ENCODE assay signal across 10 cellular contexts in the genomic region with DNA sequence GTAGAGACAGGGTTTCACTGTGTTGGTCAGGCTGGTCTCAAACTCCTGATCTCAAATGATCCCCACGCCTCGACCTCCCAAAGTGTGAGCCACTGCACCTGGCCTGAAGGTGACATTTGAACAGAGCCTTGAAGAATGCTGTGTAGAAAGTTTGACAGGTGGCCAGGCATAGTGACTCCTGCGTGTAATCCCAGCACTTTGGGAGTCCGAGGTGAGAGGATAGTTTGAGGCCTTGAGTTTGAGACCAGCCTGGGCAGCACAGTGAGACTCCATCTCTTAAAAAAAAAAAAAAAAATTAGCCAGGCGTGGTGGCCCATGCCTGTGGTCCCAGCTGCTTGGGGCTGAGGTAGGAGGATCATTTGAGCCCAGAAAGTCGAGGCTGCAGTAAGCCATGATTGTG. TPM values are rescaled to one million over a fixed set of nuclear protein-coding genes. Genes with fewer than 3 reads are reported as not detected.
DNase-seq lines count a peak whose midpoint lies in the region; ATAC-seq and TF ChIP-seq lines count a peak whose summit lies in the region.
"Had no signal": no experiment of that assay in that cellular context is flagged by ENCODE, and none has a peak within 500 bp of the region (broad histone marks: within the 10 kb centered on the region; RNA-seq: fewer than 3 reads in every experiment).

No MANE protein-coding gene starts in this region.

- H3K9ac ChIP-seq in SK-N-SH (peak overlapping the region; percentile 99), adipocyte (ENCODE audit: low read length) (peak overlapping the region; percentile 96), subcutaneous abdominal adipose tissue (ENCODE audit: low read length in 5 of 5) (peak overlapping the region; percentile 73 to 97 (median 92))

- no peaks in the 10 kb centered on the region for H3K27me3 ChIP-seq in SK-N-SH (ENCODE audit: insufficient read depth)
- no peaks in the 10 kb centered on the region for H3K27me3 ChIP-seq in adipocyte (replicated peaks; ENCODE audit: control insufficient read depth, insufficient read depth, low read length)
- no peaks in the 10 kb centered on the region for H3K27me3 ChIP-seq in left lung
- no peaks in the 10 kb centered on the region for H3K27me3 ChIP-seq in subcutaneous abdominal adipose tissue (ENCODE audit: control insufficient read depth in 5 of 5, insufficient read depth in 4 of 5, low read length in 5 of 5)

- POLR2A ChIA-PET in SK-N-SH (lab: Yijun Ruan, JAX) = no interaction called here

- ATAC-seq in SK-N-SH treated with all-trans-retinoic acid at 6 μM for 48 hours = no peak
- ATAC-seq in left lung = no peak
- no peak for ATAC-seq in GM19035 (IDR thresholded peaks at IDR 0.05; ENCODE audit: unreplicated experiment)

- CTCF ChIA-PET in SK-N-SH (lab: Yijun Ruan, JAX) = interaction anchor here (2.1 kb wide), 1 partner anchor 69 kb away, joined by 7 read pairs; no protein-coding TSS in a partner anchor

- H3K36me3 ChIP-seq in SK-N-SH (replicated peaks in 1 of 2; ENCODE audit: control insufficient read depth in 1 of 2, insufficient read depth in 2 of 2, low read length in 1 of 2) = peaks cover 11 to 31% of the 10 kb centered on the region in 2 experiments
- peaks cover 24% of the 10 kb centered on the region for H3K36me3 ChIP-seq in adipocyte (ENCODE audit: control insufficient read depth, insufficient read depth, low read length, severe bottlenecking)
- peaks cover 0 to 30% of the 10 kb centered on the region in 2 donors for H3K36me3 ChIP-seq in left lung
- H3K36me3 ChIP-seq in subcutaneous abdominal adipose tissue (ENCODE audit: control insufficient read depth in 5 of 5, insufficient read depth in 5 of 5, low read length in 5 of 5) = peaks cover 5 to 22% (median 14%) of the 10 kb centered on the region in 5 donors

- H3K79me2 ChIP-seq in SK-N-SH (ENCODE audit: insufficient read depth) = peaks cover 61% of the 10 kb centered on the region

- H3K4me1 ChIP-seq in SK-N-SH (ENCODE audit: control insufficient read depth in 1 of 2, insufficient read depth in 2 of 2, low read depth in 1 of 2, low read length in 1 of 2) = peaks cover 3 to 16% of the 10 kb centered on the region in 2 experiments; a peak in 3 of 4 replicates
- H3K4me1 ChIP-seq in adipocyte (ENCODE audit: control insufficient read depth, insufficient read depth, low read length) = peaks cover 24% of the 10 kb centered on the region
- peaks cover 34 to 60% of the 10 kb centered on the region in 2 donors for H3K4me1 ChIP-seq in left lung
- H3K4me1 ChIP-seq in subcutaneous abdominal adipose tissue (ENCODE audit: control insufficient read depth in 5 of 5, insufficient read depth in 5 of 5, low read length in 5 of 5) = peaks cover 0 to 57% (median 52%) of the 10 kb centered on the region in 5 donors

- H3K4me3 ChIP-seq in SK-N-SH (ENCODE audit: low read depth in 2 of 2, low read length in 1 of 2) (peak overlapping the region; percentile 77 to 95; a peak in 3 of 4 replicates), adipocyte (ENCODE audit: low read length) (peak overlapping the region; percentile 97), left lung (peak overlapping the region; percentile 67 to 78), subcutaneous abdominal adipose tissue (ENCODE audit: low read depth in 1 of 5, low read length in 5 of 5) (peak overlapping the region; percentile 81 to 93 (median 89))

- DNase-seq in SK-N-SH (no peak), adipocyte (ENCODE audit: low read depth) (no peak), left lung (no peak), NCI-H1694 treated with DMSO at 0.1 percent for 48 hours (lab: John Stamatoyannopoulos, UW) (no peak), NCI-H128 (lab: John Stamatoyannopoulos, UW; ENCODE audit: unreplicated experiment) (no peak)
- DNase-seq: effector CD8-positive, alpha-beta T cell; NK-92 treated with Interleukin-12 subunit alpha and Interleukin-12 subunit beta, amount 100 ng/mL, for 24 hours had no signal

- WGBS in SK-N-SH (ENCODE audit: low lambda C conversion rate) = 95% methylated on average over 6 of the region's 6 CpGs

- H2AFZ ChIP-seq in SK-N-SH (ENCODE audit: low read depth) = no peak overlapping the region

- H3K9me3 ChIP-seq in SK-N-SH (no peaks in the 10 kb centered on the region), adipocyte (ENCODE audit: control insufficient read depth, low read length) (no peaks in the 10 kb centered on the region), left lung (no peaks in the 10 kb centered on the region), subcutaneous abdominal adipose tissue (ENCODE audit: control insufficient read depth in 5 of 5, low read length in 5 of 5) (no peaks in the 10 kb centered on the region)

- TF ChIP-seq RAD21 in SK-N-SH (IDR thresholded peaks at IDR 0.05; ENCODE audit: low read length) = no peak

- H3F3A ChIP-seq in SK-N-SH (replicated peaks; ENCODE audit: insufficient read depth) = peaks cover 19% of the 10 kb centered on the region

- H3K27ac ChIP-seq in SK-N-SH (ENCODE audit: low read depth in 2 of 2, low read length in 1 of 2) (peak overlapping the region in 1 of 2 experiments; percentile 82; a peak in 1 of 4 replicates), left lung (peak overlapping the region; percentile 97 to 100), subcutaneous abdominal adipose tissue (ENCODE audit: low read depth, low read length) (peak overlapping the region; percentile 83)

- TF ChIP-seq EP300 in SK-N-SH (IDR thresholded peaks at IDR 0.05; ENCODE audit: borderline replicate concordance in 1 of 2, low read depth in 1 of 2, low read length in 1 of 2) = no peak

- peaks cover 50% of the 10 kb centered on the region for H4K20me1 ChIP-seq in SK-N-SH (ENCODE audit: insufficient read depth)

- no peaks in the 10 kb centered on the region for H3K9me2 ChIP-seq in SK-N-SH

- TF ChIP-seq CTCF in SK-N-SH (IDR thresholded peaks at IDR 0.05) = no peak
- TF ChIP-seq CTCF in left lung (IDR thresholded peaks at IDR 0.05) = no peak

- intact Hi-C loops in left lung (cut with DNase I) = no loop called here

- peak overlapping the region; percentile 80 for H3K4me2 ChIP-seq in SK-N-SH

TF ChIP-seq in SK-N-SH, 30 proteins besides CTCF, POLR2A, EP300 and RAD21:
- no peak for TF ChIP-seq YY1 (IDR thresholded peaks at IDR 0.05; ENCODE audit: low read depth)
- no peak for TF ChIP-seq NRF1 (IDR thresholded peaks at IDR 0.05; ENCODE audit: low read depth, low read length)
- no peak for TF ChIP-seq FOXJ3 (CRISPR knock-in tag; IDR thresholded peaks at IDR 0.05)
- no peak for TF ChIP-seq GABPA (IDR thresholded peaks at IDR 0.05; ENCODE audit: low read depth)
TF ChIP-seq in SK-N-SH: peak in this region for 0.

TF ChIP-seq in SK-N-SH treated with all-trans-retinoic acid at 6 μM for 48 hours, 23 proteins besides CTCF, POLR2A, EP300 and RAD21:
- TF ChIP-seq ZFP3 (CRISPR knock-in tag; IDR thresholded peaks at IDR 0.05) (no peak), CSDC2 (CRISPR knock-in tag; IDR thresholded peaks at IDR 0.05) (no peak), ZNF565 (CRISPR knock-in tag; conservative IDR thresholded peaks at IDR 0.05; ENCODE audit: low read depth) (no peak), RARB (CRISPR knock-in tag; IDR thresholded peaks at IDR 0.05) (no peak), ZFP30 (CRISPR knock-in tag; IDR thresholded peaks at IDR 0.05) (no peak), ARNTL (CRISPR knock-in tag; IDR thresholded peaks at IDR 0.05; ENCODE audit: borderline replicate concordance, low read depth) (no peak)
- TF ChIP-seq, protein P1, sequence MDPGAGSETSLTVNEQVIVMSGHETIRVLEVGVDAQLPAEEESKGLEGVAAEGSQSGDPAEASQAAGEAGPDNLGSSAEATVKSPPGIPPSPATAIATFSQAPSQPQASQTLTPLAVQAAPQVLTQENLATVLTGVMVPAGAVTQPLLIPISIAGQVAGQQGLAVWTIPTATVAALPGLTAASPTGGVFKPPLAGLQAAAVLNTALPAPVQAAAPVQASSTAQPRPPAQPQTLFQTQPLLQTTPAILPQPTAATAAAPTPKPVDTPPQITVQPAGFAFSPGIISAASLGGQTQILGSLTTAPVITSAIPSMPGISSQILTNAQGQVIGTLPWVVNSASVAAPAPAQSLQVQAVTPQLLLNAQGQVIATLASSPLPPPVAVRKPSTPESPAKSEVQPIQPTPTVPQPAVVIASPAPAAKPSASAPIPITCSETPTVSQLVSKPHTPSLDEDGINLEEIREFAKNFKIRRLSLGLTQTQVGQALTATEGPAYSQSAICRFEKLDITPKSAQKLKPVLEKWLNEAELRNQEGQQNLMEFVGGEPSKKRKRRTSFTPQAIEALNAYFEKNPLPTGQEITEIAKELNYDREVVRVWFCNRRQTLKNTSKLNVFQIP (CRISPR knock-in tag; IDR thresholded peaks at IDR 0.05; ENCODE audit: borderline replicate concordance, low read depth) = no peak
TF ChIP-seq in SK-N-SH treated with all-trans-retinoic acid at 6 μM for 48 hours: peak in this region for 0.

RNA-seq across cellular contexts. Expression of gene IQGAP1, which starts 1.5 kb away (rescaled TPM):
- polyA plus RNA-seq in SK-N-SH (2012; rRNA removed) = 51.8 and 56.5 TPM in 2 replicates
- polyA plus RNA-seq in SK-N-SH (2012; cell fraction: cytosol; rRNA removed) = 36.4 and 55.5 TPM in 2 replicates
- 113 and 182 TPM in 2 replicates for polyA plus RNA-seq in SK-N-SH (2012; cell fraction: nucleus; rRNA removed)
- total RNA-seq in left lung = 100 to 1,000 TPM; 257 to 296 TPM

RNA-seq across cellular contexts. Expression of gene ZNF774, which starts 37.4 kb away (rescaled TPM):
- polyA plus RNA-seq in SK-N-SH (2012; rRNA removed) = 1.6 and 1.8 TPM in 2 replicates
- polyA plus RNA-seq in SK-N-SH (2012; cell fraction: cytosol; rRNA removed) = 1.1 and 1.3 TPM in 2 replicates
- 3.2 and 4.4 TPM in 2 replicates for polyA plus RNA-seq in SK-N-SH (2012; cell fraction: nucleus; rRNA removed)
- 1 to 10 TPM; 3.6 to 5.4 TPM for total RNA-seq in left lung
